ENCODE assay signal across 1 cellular context in the genomic region with DNA sequence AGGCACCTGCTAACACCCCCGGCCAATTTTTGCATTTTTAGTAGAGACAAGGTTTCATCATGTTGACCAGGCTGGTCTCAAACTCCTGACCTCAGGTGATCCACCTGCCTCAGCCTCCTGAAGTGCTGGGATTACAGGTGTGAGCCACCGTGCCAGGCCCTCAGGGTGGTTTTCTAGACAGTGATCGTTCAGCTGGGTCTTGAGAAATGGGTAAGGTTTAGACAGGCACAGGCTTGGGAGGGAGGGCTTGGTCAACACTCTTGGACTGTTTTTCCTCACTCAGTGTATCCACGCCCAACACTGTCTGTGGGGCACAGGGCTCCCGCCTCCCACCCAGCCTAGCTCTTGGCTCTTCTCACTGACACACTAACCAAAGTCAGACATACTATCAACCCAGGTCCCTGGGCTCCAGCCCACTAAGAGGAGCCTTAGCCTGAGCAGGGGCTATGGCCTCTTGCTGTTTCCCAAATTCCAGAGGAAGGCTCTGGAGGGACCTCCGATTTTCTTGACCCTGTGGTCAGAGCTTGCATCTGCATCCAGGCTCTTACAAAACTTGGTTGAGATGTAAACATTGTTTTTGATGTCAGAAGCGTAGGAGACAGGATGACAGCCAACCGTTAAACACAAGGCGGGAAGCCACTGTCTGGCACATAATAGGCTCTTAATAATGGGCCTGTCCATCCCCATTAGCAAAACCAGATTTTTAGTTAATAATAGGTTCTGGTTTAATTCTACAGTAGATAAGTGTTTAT.
TF ChIP-seq lines count a peak whose summit lies in the region.

No MANE protein-coding gene starts in this region.

TF ChIP-seq in A549, 52 proteins besides CTCF, POLR2A, EP300 and RAD21 (continued from another document):
- TF ChIP-seq, protein P1, sequence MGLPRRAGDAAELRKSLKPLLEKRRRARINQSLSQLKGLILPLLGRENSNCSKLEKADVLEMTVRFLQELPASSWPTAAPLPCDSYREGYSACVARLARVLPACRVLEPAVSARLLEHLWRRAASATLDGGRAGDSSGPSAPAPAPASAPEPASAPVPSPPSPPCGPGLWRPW (IDR thresholded peaks at IDR 0.05) = no peak
- TF ChIP-seq HMGXB4 (CRISPR knock-in tag; IDR thresholded peaks at IDR 0.05; ENCODE audit: borderline replicate concordance) = no peak
- TF ChIP-seq HEYL (CRISPR knock-in tag; IDR thresholded peaks at IDR 0.05) = no peak
- no peak for TF ChIP-seq FOSB (CRISPR knock-in tag; IDR thresholded peaks at IDR 0.05)
- no peak for TF ChIP-seq SMC3 (IDR thresholded peaks at IDR 0.05)
- no peak for TF ChIP-seq ZC3H11A (IDR thresholded peaks at IDR 0.05)
- TF ChIP-seq KDM5A (IDR thresholded peaks at IDR 0.05) = no peak
- no peak for TF ChIP-seq EHF (CRISPR knock-in tag; IDR thresholded peaks at IDR 0.05)
- no peak for TF ChIP-seq NPAS2 (CRISPR knock-in tag; IDR thresholded peaks at IDR 0.05; ENCODE audit: borderline replicate concordance)
